9 cellular contexts compared by ENCODE assay signal in the genomic region with DNA sequence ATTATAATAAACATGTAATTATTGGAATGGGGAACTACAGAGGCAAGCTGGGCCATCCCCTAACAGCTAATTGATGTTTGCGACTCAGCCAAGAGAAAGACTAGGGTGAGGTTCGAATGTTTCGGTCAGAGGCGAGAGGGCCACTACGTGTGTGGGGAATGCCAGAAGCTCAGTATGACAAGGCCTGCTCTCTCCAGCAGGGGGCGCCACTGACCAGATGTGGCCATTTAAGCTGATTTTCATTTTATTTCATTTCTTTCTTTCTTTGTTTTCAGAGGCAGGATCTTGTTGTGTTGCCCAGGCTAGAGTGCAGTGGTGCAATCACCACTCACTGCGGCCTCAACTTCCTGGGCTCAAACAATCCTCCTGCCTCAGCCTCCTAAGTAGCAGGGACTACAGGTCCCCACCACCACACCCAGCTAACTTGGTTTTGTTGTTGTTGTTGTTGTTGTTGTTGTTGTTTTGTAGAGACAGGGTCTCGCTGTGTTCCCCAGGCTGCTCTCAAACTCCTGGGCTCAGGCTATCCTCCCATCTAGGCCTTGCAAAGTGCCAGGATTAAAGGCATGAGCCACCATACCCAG. TPM values are rescaled to one million over a fixed set of nuclear protein-coding genes. Genes with fewer than 3 reads are reported as not detected.
DNase-seq lines count a peak whose midpoint lies in the region; ATAC-seq lines count a peak whose summit lies in the region.
"Had no signal": no experiment of that assay in that cellular context is flagged by ENCODE, and none has a peak within 500 bp of the region (broad histone marks: within the 10 kb centered on the region; RNA-seq: fewer than 3 reads in every experiment).

No MANE protein-coding gene starts in this region.

- no peak overlapping the region for H3K27ac Mint-ChIP-seq in activated CD4-positive, alpha-beta T cell treated with anti-CD3 and anti-CD28 coated beads for 36 hours
- H3K27ac Mint-ChIP-seq: activated naive CD4-positive, alpha-beta T cell treated with anti-CD3 and anti-CD28 coated beads, Interleukin-2, amount 50 U/mL, for 72 hours had no signal

- peak; percentile 14 for DNase-seq in activated gamma-delta T cell treated with Interleukin-2 at 50 U/mL for 16 hours
- no peak for DNase-seq in activated gamma-delta T cell (lab: John Stamatoyannopoulos, UW)
- DNase-seq in activated CD4-positive, alpha-beta T cell treated with anti-CD3 and anti-CD28 coated beads for 36 hours, result peak; percentile 76
- peak; percentile 36 for DNase-seq in fibroblast of peridontal ligament (ENCODE audit: extremely low read depth)
- peak; percentile 14 for DNase-seq in stimulated activated CD8-positive, alpha-beta memory T cell treated with anti-CD3 and anti-CD28 coated beads, Interleukin-4, amount 100 ng/mL, for 24 hours (ENCODE audit: low read depth)
- no peak for DNase-seq in NCI-H774 (lab: John Stamatoyannopoulos, UW)

- H3K9me3 Mint-ChIP-seq in activated CD4-positive, alpha-beta T cell treated with anti-CD3 and anti-CD28 coated beads for 36 hours (ENCODE audit: low read depth), result no peaks in the 10 kb centered on the region
- H3K9me3 Mint-ChIP-seq: activated naive CD4-positive, alpha-beta T cell treated with anti-CD3 and anti-CD28 coated beads, Interleukin-2, amount 50 U/mL, for 72 hours had no signal

- POLR2A ChIA-PET in activated CD4-positive, alpha-beta T cell treated with anti-CD3 and anti-CD28 coated beads for 36 hours (lab: Charles Lee), result no interaction called here

- H3K4me1 Mint-ChIP-seq in activated CD4-positive, alpha-beta T cell treated with anti-CD3 and anti-CD28 coated beads for 36 hours, result no peaks in the 10 kb centered on the region

- ATAC-seq in activated CD4-positive, alpha-beta T cell treated with anti-CD3 and anti-CD28 coated beads for 36 hours, result no peak
- ATAC-seq in activated CD4-positive, CD25-positive, alpha-beta regulatory T cell treated with anti-CD3 and anti-CD28 coated beads, Interleukin-2, amount 50 U/mL, for 24 hours, result no peak
- no peak for ATAC-seq in HG02884 (IDR thresholded peaks at IDR 0.05; ENCODE audit: unreplicated experiment)
- ATAC-seq: activated naive CD4-positive, alpha-beta T cell treated with anti-CD3 and anti-CD28 coated beads, Interleukin-2, amount 50 U/mL, for 72 hours had no signal

- no peaks in the 10 kb centered on the region for H3K36me3 Mint-ChIP-seq in activated CD4-positive, alpha-beta T cell treated with anti-CD3 and anti-CD28 coated beads for 36 hours (ENCODE audit: low read depth)
- H3K36me3 Mint-ChIP-seq: activated naive CD4-positive, alpha-beta T cell treated with anti-CD3 and anti-CD28 coated beads, Interleukin-2, amount 50 U/mL, for 72 hours had no signal

- CTCF ChIA-PET in activated CD4-positive, alpha-beta T cell treated with anti-CD3 and anti-CD28 coated beads for 36 hours (lab: Charles Lee), result interaction anchor here (0.6 to 4.1 kb wide), 13 partner anchors 9 to 398 kb away, joined by 3 to 36 read pairs (median 3); a partner anchor contains a TSS

- peaks cover 5% of the 10 kb centered on the region for H3K27me3 Mint-ChIP-seq in activated CD4-positive, alpha-beta T cell treated with anti-CD3 and anti-CD28 coated beads for 36 hours

- no peak overlapping the region for H3K4me3 Mint-ChIP-seq in activated CD4-positive, alpha-beta T cell treated with anti-CD3 and anti-CD28 coated beads for 36 hours

- intact Hi-C loops in activated CD4-positive, alpha-beta T cell treated with anti-CD3 and anti-CD28 coated beads for 36 hours (cut with DNase I, micrococcal nuclease), result no loop called here

RNA-seq across cellular contexts. Expression of a gene that starts 38.1 kb away (rescaled TPM):
- total RNA-seq in activated CD4-positive, alpha-beta T cell treated with anti-CD3 and anti-CD28 coated beads for 36 hours, result under 1 TPM in 1 of 2 experiments, not detected in 1; 0.23 TPM
- total RNA-seq: activated naive CD4-positive, alpha-beta T cell treated with anti-CD3 and anti-CD28 coated beads, Interleukin-2, amount 50 U/mL, for 72 hours had no signal

RNA-seq across cellular contexts. Expression of a gene that starts 46.6 kb away (rescaled TPM):
- total RNA-seq in activated CD4-positive, alpha-beta T cell treated with anti-CD3 and anti-CD28 coated beads for 36 hours, result 10 to 100 TPM; 51.7 to 54.0 TPM

Comparison
In these comparisons a context has a peak if more than half of its experiments do, and no peak if none do; other contexts are left out.
1. DNase-seq: peak in activated gamma-delta T cell treated with Interleukin-2 at 50 U/mL for 16 hours (single experiment), activated CD4-positive, alpha-beta T cell treated with anti-CD3 and anti-CD28 coated beads for 36 hours (single experiment), fibroblast of peridontal ligament (single experiment) and stimulated activated CD8-positive, alpha-beta memory T cell treated with anti-CD3 and anti-CD28 coated beads, Interleukin-4, amount 100 ng/mL, for 24 hours (single experiment); none in activated gamma-delta T cell (single experiment) and NCI-H774 (single experiment).